ENCODE assay signal across 13 cellular contexts in genomic region chr16:19666451-19666850, GRCh38. TPM values are rescaled to one million over a fixed set of nuclear protein-coding genes. Genes with fewer than 3 reads are reported as not detected.
DNase-seq lines count a peak whose midpoint lies in the region; ATAC-seq and TF ChIP-seq lines count a peak whose summit lies in the region.
"Had no signal": no experiment of that assay in that cellular context is flagged by ENCODE, and none has a peak within 500 bp of the region (broad histone marks: within the 10 kb centered on the region; RNA-seq: fewer than 3 reads in every experiment).

No MANE protein-coding gene starts in this region.

- H3K36me3 ChIP-seq in esophagus muscularis mucosa: peaks cover 16 to 44% (median 29%) of the 10 kb centered on the region in 4 donors
- H3K36me3 ChIP-seq: colonic mucosa had no signal

- WGBS in esophagus muscularis mucosa: 32% methylated on average over 3 of the region's 3 CpGs

- H3K4me1 ChIP-seq in esophagus muscularis mucosa (peaks cover 19 to 25% (median 24%) of the 10 kb centered on the region in 4 donors), foreskin keratinocyte (no peaks in the 10 kb centered on the region)
- H3K4me1 ChIP-seq: colonic mucosa had no signal

- DNase-seq in SK-MEL-5 (ENCODE audit: low read depth, low spot score) (peak; percentile 66), esophagus muscularis mucosa (ENCODE audit: extremely low spot score) (no peak), substantia nigra (lab: John Stamatoyannopoulos, UW) (peak in 40 of 49 donors; percentile 8 to 72 (median 36)), foreskin keratinocyte (no peak)
- no peak for DNase-seq in activated CD4-positive, CD25-positive, alpha-beta regulatory T cell treated with anti-CD3 and anti-CD28 coated beads, Interleukin-2, amount 50 U/mL, for 72 hours
- DNase-seq: activated gamma-delta T cell; colonic mucosa; retina; stimulated activated naive CD4-positive, alpha-beta T cell; T-cell had no signal

- TF ChIP-seq POLR2A in esophagus muscularis mucosa (IDR thresholded peaks at IDR 0.05; ENCODE audit: low read depth): no peak

- no peaks in the 10 kb centered on the region for H3K9me3 ChIP-seq in esophagus muscularis mucosa
- H3K9me3 ChIP-seq: colonic mucosa had no signal

- TF ChIP-seq CTCF in esophagus muscularis mucosa (IDR thresholded peaks at IDR 0.05) (no peak), foreskin keratinocyte (conservative IDR thresholded peaks at IDR 0.05) (no peak)

- in situ Hi-C loops in SK-MEL-5 (cut with HindIII; ENCODE audit: low pct_unique_long_range_greater_than_20kb, low sequenced_read_pairs): no loop called here

- H3K27me3 ChIP-seq in esophagus muscularis mucosa: no peaks in the 10 kb centered on the region
- H3K27me3 ChIP-seq in layer of hippocampus (ENCODE audit: control insufficient read depth, insufficient read depth, low read length): no peaks in the 10 kb centered on the region
- H3K27me3 ChIP-seq in foreskin keratinocyte: no peaks in the 10 kb centered on the region
- H3K27me3 ChIP-seq: colonic mucosa had no signal

- TF ChIP-seq EP300 in esophagus muscularis mucosa (IDR thresholded peaks at IDR 0.05): no peak

- ATAC-seq in HG02642 (IDR thresholded peaks at IDR 0.05; ENCODE audit: poor library complexity, unreplicated experiment) (no peak), HG02852 (IDR thresholded peaks at IDR 0.05; ENCODE audit: unreplicated experiment) (no peak), foreskin keratinocyte (no peak)
- ATAC-seq: T-cell had no signal

- peak overlapping the region in 3 of 4 donors; percentile 11 to 49 (median 22) for H3K27ac ChIP-seq in esophagus muscularis mucosa (replicated peaks in 1 of 4)
- peak overlapping the region; percentile 87 for H3K27ac ChIP-seq in layer of hippocampus (ENCODE audit: low read depth, low read length)
- H3K27ac ChIP-seq in substantia nigra (ENCODE audit: low read depth, low read length, poor library complexity, severe bottlenecking): peak overlapping the region; percentile 75
- no peak overlapping the region for H3K27ac ChIP-seq in foreskin keratinocyte
- H3K27ac ChIP-seq: colonic mucosa had no signal

- H3K4me3 ChIP-seq in esophagus muscularis mucosa: no peak overlapping the region
- H3K4me3 ChIP-seq: colonic mucosa had no signal

- intact Hi-C loops in esophagus muscularis mucosa (cut with DNase I): no loop called here

RNA-seq across cellular contexts. Expression of gene KNOP1, which starts 51.6 kb away (rescaled TPM):
- 29.5 and 34.8 TPM in 2 replicates for total RNA-seq in SK-MEL-5 (2014; rRNA removed; shearing (Covaris generic))
- polyA plus RNA-seq in SK-MEL-5 (2015; cell fraction: cytosol; rRNA removed): 36.7 and 46.0 TPM in 2 replicates
- polyA plus RNA-seq in SK-MEL-5 (2015; cell fraction: nucleus; rRNA removed): 19.6 and 25.2 TPM in 2 replicates
- 1 to 10 TPM; 7.3 to 9.9 (median 9.1) TPM for total RNA-seq in esophagus muscularis mucosa
- 39.0 and 44.4 TPM in 2 replicates for total RNA-seq in foreskin keratinocyte
- polyA plus RNA-seq in foreskin keratinocyte: 34.2 and 41.0 TPM in 2 replicates

RNA-seq across cellular contexts. Expression of gene IQCK, which starts 51.6 kb away (rescaled TPM):
- total RNA-seq in SK-MEL-5 (2014; rRNA removed; shearing (Covaris generic)): 5.3 and 6.1 TPM in 2 replicates
- 5.7 and 5.9 TPM in 2 replicates for polyA plus RNA-seq in SK-MEL-5 (2015; cell fraction: cytosol; rRNA removed)
- polyA plus RNA-seq in SK-MEL-5 (2015; cell fraction: nucleus; rRNA removed): 7.5 and 12.3 TPM in 2 replicates
- total RNA-seq in esophagus muscularis mucosa (10 to 100 TPM in 1 of 4 donors, 1 to 10 TPM in 3; 7.4 to 10.4 (median 8.6) TPM), foreskin keratinocyte (8.8 and 8.9 TPM in 2 replicates)
- polyA plus RNA-seq in foreskin keratinocyte: 5.7 and 6.6 TPM in 2 replicates

Comparison
In these comparisons a context has a peak if more than half of its experiments do, and no peak if none do; other contexts are left out.
1. DNase-seq: peak in SK-MEL-5 (single experiment) and substantia nigra (40 of 49); none in esophagus muscularis mucosa (single experiment), activated CD4-positive, CD25-positive, alpha-beta regulatory T cell treated with anti-CD3 and anti-CD28 coated beads, Interleukin-2, amount 50 U/mL, for 72 hours (single experiment) and foreskin keratinocyte (0 of 2).